21 cellular contexts compared by ENCODE assay signal in genomic region chr16:20628213-20628612, GRCh38. TPM values are rescaled to one million over a fixed set of nuclear protein-coding genes. Genes with fewer than 3 reads are reported as not detected.
"Had no signal": no experiment of that assay in that cellular context is flagged by ENCODE, and none has a peak within 500 bp of the region (broad histone marks: within the 10 kb centered on the region; RNA-seq: fewer than 3 reads in every experiment).

No MANE protein-coding gene starts in this region.

- H3K4me3 ChIP-seq: coronary artery, hepatocyte, left ventricle myocardium inferior, psoas muscle, suprapubic skin, thyroid gland had no signal

- H3K4me2 ChIP-seq: hepatocyte had no signal

- H3K79me2 ChIP-seq: hepatocyte had no signal

- H2AFZ ChIP-seq: hepatocyte had no signal

- H3K27me3 ChIP-seq: hepatocyte, neutrophil, suprapubic skin, thyroid gland had no signal

- H3K4me1 ChIP-seq: psoas muscle, suprapubic skin had no signal

- DNase-seq: effector CD8-positive, alpha-beta T cell; foreskin melanocyte; head of caudate nucleus; kidney; left cardiac atrium; left ventricle myocardium inferior; naive thymus-derived CD8-positive, alpha-beta T cell; psoas muscle; small intestine; stimulated activated CD4-positive, alpha-beta T cell treated with anti-CD3 and anti-CD28 coated beads, Interleukin-12 subunit alpha, Interleukin-12 subunit beta, amount 100 ng/mL, for 4 hours; stimulated activated naive CD4-positive, alpha-beta T cell treated with Interleukin-2 at 50 U/mL for 16 hours; thyroid gland had no signal

- H3K36me3 ChIP-seq: left ventricle myocardium inferior, neutrophil, suprapubic skin, thyroid gland had no signal

- FAIRE-seq: kidney, small intestine, urothelium cell line had no signal

- H3K27ac ChIP-seq: coronary artery, hepatocyte, left ventricle myocardium inferior, neutrophil, psoas muscle, suprapubic skin had no signal

- H3K9me3 ChIP-seq: left ventricle myocardium inferior, neutrophil, psoas muscle, suprapubic skin, thyroid gland had no signal

- ATAC-seq: left cardiac atrium; naive thymus-derived CD8-positive, alpha-beta T cell; psoas muscle had no signal

RNA-seq across cellular contexts. Expression of gene ACSM2B, which starts 52.0 kb away (rescaled TPM):
- total RNA-seq: left ventricle myocardium inferior; mesenteric fat pad; mononuclear cell; naive thymus-derived CD8-positive, alpha-beta T cell; osteoblast; psoas muscle had no signal
- polyA plus RNA-seq: naive thymus-derived CD8-positive, alpha-beta T cell; neural cell had no signal
